1 cellular context compared by ENCODE assay signal in the genomic region with DNA sequence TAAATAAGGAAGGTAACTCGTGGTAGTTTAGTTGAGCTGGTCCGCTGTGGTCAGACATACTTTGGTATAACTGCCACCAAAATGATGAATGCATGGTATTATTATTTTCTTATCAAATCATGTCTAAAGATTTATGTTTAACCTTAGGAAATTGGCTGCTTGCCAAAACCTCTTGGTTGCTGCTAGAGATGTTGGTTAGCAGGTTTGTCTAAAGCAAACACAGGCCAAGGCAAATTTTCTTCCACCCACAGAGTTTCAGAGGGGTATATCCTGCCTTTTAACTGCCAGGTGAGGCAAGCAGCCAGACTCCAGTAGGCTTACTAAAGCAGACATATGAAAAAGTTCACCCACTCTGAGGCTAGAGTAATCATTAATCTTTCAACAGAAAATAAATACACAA.
TF ChIP-seq lines count a peak whose summit lies in the region.

No MANE protein-coding gene starts in this region.

TF ChIP-seq in GM23338, 12 proteins besides CTCF, POLR2A, EP300 and RAD21 (continued from another document):
- TF ChIP-seq, protein P1, sequence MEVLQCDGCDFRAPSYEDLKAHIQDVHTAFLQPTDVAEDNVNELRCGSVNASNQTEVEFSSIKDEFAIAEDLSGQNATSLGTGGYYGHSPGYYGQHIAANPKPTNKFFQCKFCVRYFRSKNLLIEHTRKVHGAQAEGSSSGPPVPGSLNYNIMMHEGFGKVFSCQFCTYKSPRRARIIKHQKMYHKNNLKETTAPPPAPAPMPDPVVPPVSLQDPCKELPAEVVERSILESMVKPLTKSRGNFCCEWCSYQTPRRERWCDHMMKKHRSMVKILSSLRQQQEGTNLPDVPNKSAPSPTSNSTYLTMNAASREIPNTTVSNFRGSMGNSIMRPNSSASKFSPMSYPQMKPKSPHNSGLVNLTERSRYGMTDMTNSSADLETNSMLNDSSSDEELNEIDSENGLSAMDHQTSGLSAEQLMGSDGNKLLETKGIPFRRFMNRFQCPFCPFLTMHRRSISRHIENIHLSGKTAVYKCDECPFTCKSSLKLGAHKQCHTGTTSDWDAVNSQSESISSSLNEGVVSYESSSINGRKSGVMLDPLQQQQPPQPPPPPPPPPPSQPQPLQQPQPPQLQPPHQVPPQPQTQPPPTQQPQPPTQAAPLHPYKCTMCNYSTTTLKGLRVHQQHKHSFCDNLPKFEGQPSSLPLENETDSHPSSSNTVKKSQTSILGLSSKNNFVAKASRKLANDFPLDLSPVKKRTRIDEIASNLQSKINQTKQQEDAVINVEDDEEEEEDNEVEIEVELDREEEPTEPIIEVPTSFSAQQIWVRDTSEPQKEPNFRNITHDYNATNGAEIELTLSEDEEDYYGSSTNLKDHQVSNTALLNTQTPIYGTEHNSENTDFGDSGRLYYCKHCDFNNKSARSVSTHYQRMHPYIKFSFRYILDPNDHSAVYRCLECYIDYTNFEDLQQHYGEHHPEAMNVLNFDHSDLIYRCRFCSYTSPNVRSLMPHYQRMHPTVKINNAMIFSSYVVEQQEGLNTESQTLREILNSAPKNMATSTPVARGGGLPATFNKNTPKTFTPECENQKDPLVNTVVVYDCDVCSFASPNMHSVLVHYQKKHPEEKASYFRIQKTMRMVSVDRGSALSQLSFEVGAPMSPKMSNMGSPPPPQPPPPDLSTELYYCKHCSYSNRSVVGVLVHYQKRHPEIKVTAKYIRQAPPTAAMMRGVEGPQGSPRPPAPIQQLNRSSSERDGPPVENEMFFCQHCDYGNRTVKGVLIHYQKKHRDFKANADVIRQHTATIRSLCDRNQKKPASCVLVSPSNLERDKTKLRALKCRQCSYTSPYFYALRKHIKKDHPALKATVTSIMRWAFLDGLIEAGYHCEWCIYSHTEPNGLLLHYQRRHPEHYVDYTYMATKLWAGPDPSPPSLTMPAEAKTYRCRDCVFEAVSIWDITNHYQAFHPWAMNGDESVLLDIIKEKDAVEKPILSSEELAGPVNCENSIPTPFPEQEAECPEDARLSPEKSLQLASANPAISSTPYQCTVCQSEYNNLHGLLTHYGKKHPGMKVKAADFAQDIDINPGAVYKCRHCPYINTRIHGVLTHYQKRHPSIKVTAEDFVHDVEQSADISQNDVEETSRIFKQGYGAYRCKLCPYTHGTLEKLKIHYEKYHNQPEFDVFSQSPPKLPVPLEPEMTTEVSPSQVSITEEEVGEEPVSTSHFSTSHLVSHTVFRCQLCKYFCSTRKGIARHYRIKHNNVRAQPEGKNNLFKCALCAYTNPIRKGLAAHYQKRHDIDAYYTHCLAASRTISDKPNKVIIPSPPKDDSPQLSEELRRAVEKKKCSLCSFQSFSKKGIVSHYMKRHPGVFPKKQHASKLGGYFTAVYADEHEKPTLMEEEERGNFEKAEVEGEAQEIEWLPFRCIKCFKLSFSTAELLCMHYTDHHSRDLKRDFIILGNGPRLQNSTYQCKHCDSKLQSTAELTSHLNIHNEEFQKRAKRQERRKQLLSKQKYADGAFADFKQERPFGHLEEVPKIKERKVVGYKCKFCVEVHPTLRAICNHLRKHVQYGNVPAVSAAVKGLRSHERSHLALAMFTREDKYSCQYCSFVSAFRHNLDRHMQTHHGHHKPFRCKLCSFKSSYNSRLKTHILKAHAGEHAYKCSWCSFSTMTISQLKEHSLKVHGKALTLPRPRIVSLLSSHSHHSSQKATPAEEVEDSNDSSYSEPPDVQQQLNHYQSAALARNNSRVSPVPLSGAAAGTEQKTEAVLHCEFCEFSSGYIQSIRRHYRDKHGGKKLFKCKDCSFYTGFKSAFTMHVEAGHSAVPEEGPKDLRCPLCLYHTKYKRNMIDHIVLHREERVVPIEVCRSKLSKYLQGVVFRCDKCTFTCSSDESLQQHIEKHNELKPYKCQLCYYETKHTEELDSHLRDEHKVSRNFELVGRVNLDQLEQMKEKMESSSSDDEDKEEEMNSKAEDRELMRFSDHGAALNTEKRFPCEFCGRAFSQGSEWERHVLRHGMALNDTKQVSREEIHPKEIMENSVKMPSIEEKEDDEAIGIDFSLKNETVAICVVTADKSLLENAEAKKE (CRISPR knock-in tag; IDR thresholded peaks at IDR 0.05) = no peak
- no peak for TF ChIP-seq EZH2 (IDR thresholded peaks at IDR 0.05; ENCODE audit: low read depth, unreplicated experiment)
- no peak for TF ChIP-seq ZNF114 (CRISPR knock-in tag; IDR thresholded peaks at IDR 0.05)
- no peak for TF ChIP-seq STAT1 (IDR thresholded peaks at IDR 0.05; ENCODE audit: unreplicated experiment)
- TF ChIP-seq, protein P2, sequence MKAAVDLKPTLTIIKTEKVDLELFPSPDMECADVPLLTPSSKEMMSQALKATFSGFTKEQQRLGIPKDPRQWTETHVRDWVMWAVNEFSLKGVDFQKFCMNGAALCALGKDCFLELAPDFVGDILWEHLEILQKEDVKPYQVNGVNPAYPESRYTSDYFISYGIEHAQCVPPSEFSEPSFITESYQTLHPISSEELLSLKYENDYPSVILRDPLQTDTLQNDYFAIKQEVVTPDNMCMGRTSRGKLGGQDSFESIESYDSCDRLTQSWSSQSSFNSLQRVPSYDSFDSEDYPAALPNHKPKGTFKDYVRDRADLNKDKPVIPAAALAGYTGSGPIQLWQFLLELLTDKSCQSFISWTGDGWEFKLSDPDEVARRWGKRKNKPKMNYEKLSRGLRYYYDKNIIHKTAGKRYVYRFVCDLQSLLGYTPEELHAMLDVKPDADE (IDR thresholded peaks at IDR 0.05) = no peak
- no peak for TF ChIP-seq ZNF331 (CRISPR knock-in tag; IDR thresholded peaks at IDR 0.05; ENCODE audit: low read depth)
- no peak for TF ChIP-seq POLR2AphosphoS5 (IDR thresholded peaks at IDR 0.05; ENCODE audit: low read depth)
- no peak for TF ChIP-seq CREB1 (CRISPR knock-in tag; IDR thresholded peaks at IDR 0.05; ENCODE audit: low read depth)
- TF ChIP-seq, protein P3, sequence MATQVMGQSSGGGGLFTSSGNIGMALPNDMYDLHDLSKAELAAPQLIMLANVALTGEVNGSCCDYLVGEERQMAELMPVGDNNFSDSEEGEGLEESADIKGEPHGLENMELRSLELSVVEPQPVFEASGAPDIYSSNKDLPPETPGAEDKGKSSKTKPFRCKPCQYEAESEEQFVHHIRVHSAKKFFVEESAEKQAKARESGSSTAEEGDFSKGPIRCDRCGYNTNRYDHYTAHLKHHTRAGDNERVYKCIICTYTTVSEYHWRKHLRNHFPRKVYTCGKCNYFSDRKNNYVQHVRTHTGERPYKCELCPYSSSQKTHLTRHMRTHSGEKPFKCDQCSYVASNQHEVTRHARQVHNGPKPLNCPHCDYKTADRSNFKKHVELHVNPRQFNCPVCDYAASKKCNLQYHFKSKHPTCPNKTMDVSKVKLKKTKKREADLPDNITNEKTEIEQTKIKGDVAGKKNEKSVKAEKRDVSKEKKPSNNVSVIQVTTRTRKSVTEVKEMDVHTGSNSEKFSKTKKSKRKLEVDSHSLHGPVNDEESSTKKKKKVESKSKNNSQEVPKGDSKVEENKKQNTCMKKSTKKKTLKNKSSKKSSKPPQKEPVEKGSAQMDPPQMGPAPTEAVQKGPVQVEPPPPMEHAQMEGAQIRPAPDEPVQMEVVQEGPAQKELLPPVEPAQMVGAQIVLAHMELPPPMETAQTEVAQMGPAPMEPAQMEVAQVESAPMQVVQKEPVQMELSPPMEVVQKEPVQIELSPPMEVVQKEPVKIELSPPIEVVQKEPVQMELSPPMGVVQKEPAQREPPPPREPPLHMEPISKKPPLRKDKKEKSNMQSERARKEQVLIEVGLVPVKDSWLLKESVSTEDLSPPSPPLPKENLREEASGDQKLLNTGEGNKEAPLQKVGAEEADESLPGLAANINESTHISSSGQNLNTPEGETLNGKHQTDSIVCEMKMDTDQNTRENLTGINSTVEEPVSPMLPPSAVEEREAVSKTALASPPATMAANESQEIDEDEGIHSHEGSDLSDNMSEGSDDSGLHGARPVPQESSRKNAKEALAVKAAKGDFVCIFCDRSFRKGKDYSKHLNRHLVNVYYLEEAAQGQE (IDR thresholded peaks at IDR 0.05; ENCODE audit: unreplicated experiment) = no peak
- TF ChIP-seq JUNB (IDR thresholded peaks at IDR 0.05; ENCODE audit: unreplicated experiment) = no peak
